In genomic region chr1:111270781-111271463, GRCh38 we compare ENCODE assay signal across 15 cellular contexts. TPM values are rescaled to one million over a fixed set of nuclear protein-coding genes. Genes with fewer than 3 reads are reported as not detected.
DNase-seq lines count a peak whose midpoint lies in the region; ATAC-seq, FAIRE-seq and TF ChIP-seq lines count a peak whose summit lies in the region.
"Had no signal": no experiment of that assay in that cellular context is flagged by ENCODE, and none has a peak within 500 bp of the region (broad histone marks: within the 10 kb centered on the region; RNA-seq: fewer than 3 reads in every experiment).

No MANE protein-coding gene starts in this region.

- WGBS in K562 (ENCODE audit: insufficient coverage, low coverage, missing lambda C conversion rate): 18% methylated on average over 40 of the region's 40 CpGs

- TF ChIP-seq CTCF in CD4-positive, alpha-beta T cell (IDR thresholded peaks at IDR 0.05): no peak
- TF ChIP-seq CTCF in GM12873 (IDR thresholded peaks at IDR 0.05; ENCODE audit: insufficient read depth, low read depth, low read length, missing control alignments): peak; percentile 6
- no peak for TF ChIP-seq CTCF in K562 (IDR thresholded peaks at IDR 0.05 in 2 of 3, conservative IDR thresholded peaks at IDR 0.05 in 1 of 3; ENCODE audit: insufficient read depth in 2 of 3, low read depth in 1 of 3, low read length in 3 of 3)
- TF ChIP-seq CTCF in uterus (IDR thresholded peaks at IDR 0.05): no peak
- TF ChIP-seq CTCF in osteoblast (IDR thresholded peaks at IDR 0.05; ENCODE audit: extremely low read depth, low read depth, low read length): no peak

- no peak overlapping the region for H2AFZ ChIP-seq in K562 (ENCODE audit: low read depth, low read length)
- no peak overlapping the region for H2AFZ ChIP-seq in osteoblast (ENCODE audit: low read length)

- no peaks in the 10 kb centered on the region for H3K9me3 Mint-ChIP-seq in CD4-positive, alpha-beta T cell
- H3K9me3 Mint-ChIP-seq in naive B cell: peaks cover under 1 to 6% (median 4%) of the 10 kb centered on the region in 7 donors

- H3K36me3 ChIP-seq in K562 (ENCODE audit: control insufficient read depth, insufficient read depth, low read length) (no peaks in the 10 kb centered on the region), uterus (no peaks in the 10 kb centered on the region), osteoblast (ENCODE audit: insufficient read depth, low read length) (no peaks in the 10 kb centered on the region)
- H3K36me3 ChIP-seq: adrenal gland; BLaER1 treated with 17β-estradiol and CSF1 and Interleukin-3, amounts not matched to agents 10 nM and 100 nM had no signal

- intact Hi-C loops in CD4-positive, alpha-beta T cell (cut with DNase I, micrococcal nuclease): loop anchor here in 1 of 2 experiments (5.0 kb wide), 1 partner anchor 39 kb away; no protein-coding TSS in a partner anchor
- intact Hi-C loops in K562 (cut with micrococcal nuclease): no loop called here
- intact Hi-C loops in uterus (cut with DNase I; ENCODE audit: low total_unique reads): no loop called here

- in situ Hi-C loops in K562 (cut with MboI): no loop called here

- no peak overlapping the region for H3K27ac ChIP-seq in CD4-positive, alpha-beta T cell (ENCODE audit: low read depth, low read length)
- H3K27ac ChIP-seq in K562 (ENCODE audit: extremely low read depth, low read depth, low read length): no peak overlapping the region
- no peak overlapping the region for H3K27ac ChIP-seq in uterus
- H3K27ac ChIP-seq in osteoblast (ENCODE audit: low read depth, low read length): no peak overlapping the region
- H3K27ac ChIP-seq: adrenal gland; BLaER1 treated with 17β-estradiol and CSF1 and Interleukin-3, amounts not matched to agents 10 nM and 100 nM had no signal

- H4K20me1 ChIP-seq in K562 (replicated peaks; ENCODE audit: control insufficient read depth, insufficient read depth, low read length): no peaks in the 10 kb centered on the region
- H4K20me1 ChIP-seq in osteoblast (ENCODE audit: insufficient read depth, low read length): no peaks in the 10 kb centered on the region
- H4K20me1 ChIP-seq: BLaER1 treated with 17β-estradiol and CSF1 and Interleukin-3, amounts not matched to agents 10 nM and 100 nM had no signal

- peaks cover 16% of the 10 kb centered on the region for H3K4me1 Mint-ChIP-seq in CD4-positive, alpha-beta T cell (ENCODE audit: low read depth)
- H3K4me1 Mint-ChIP-seq in naive B cell: peaks cover 16 to 20% (median 18%) of the 10 kb centered on the region in 3 donors

- DNase-seq in CD4-positive, alpha-beta T cell: no peak
- DNase-seq in K562 (ENCODE audit: extremely low read depth in 1 of 4, low spot score in 3 of 4): no peak
- no peak for DNase-seq in naive B cell
- DNase-seq in superior temporal gyrus (ENCODE audit: extremely low spot score): no peak
- DNase-seq in NCI-H2081 treated with DMSO at 0.1 percent for 48 hours (lab: John Stamatoyannopoulos, UW): no peak
- DNase-seq in uterus: no peak
- no peak for DNase-seq in osteoblast (ENCODE audit: insufficient read length, low spot score, missing footprints)
- DNase-seq: PC-3, T-helper 2 cell had no signal

- peaks cover 20% of the 10 kb centered on the region for H3K27me3 ChIP-seq in CD4-positive, alpha-beta T cell (ENCODE audit: control insufficient read depth, insufficient read depth, low read length)
- H3K27me3 ChIP-seq in K562 (ENCODE audit: control insufficient read depth in 2 of 2, insufficient read depth in 2 of 2, low read length in 2 of 2): peaks cover 17 to 21% of the 10 kb centered on the region in 2 experiments
- peaks cover 0 to 17% of the 10 kb centered on the region in 2 donors for H3K27me3 ChIP-seq in uterus
- peaks cover 26% of the 10 kb centered on the region for H3K27me3 ChIP-seq in osteoblast (ENCODE audit: insufficient read depth, low read length)
- H3K27me3 ChIP-seq: BLaER1 treated with 17β-estradiol and CSF1 and Interleukin-3, amounts not matched to agents 10 nM and 100 nM had no signal

- H3K4me3 ChIP-seq in K562 (no peak overlapping the region), uterus (no peak overlapping the region), osteoblast (ENCODE audit: insufficient read depth, low read length) (no peak overlapping the region)
- H3K4me3 ChIP-seq: adrenal gland; BLaER1 treated with 17β-estradiol and CSF1 and Interleukin-3, amounts not matched to agents 10 nM and 100 nM had no signal

- TF ChIP-seq EP300 in K562 (IDR thresholded peaks at IDR 0.05; ENCODE audit: low read length): no peak

- no peak for FAIRE-seq in K562 (lab: Jason Lieb, UNC)
- FAIRE-seq: G401.6, HTR-8/SVneo had no signal

- no TSS peak for BruUV-seq in K562 (replicated peaks; lab: Mats Ljungman, UMichigan)

- peak overlapping the region; percentile 72 for H3K4me3 Mint-ChIP-seq in CD4-positive, alpha-beta T cell
- H3K4me3 Mint-ChIP-seq in naive B cell: peak overlapping the region; percentile 70 to 89 (median 81)
- H3K4me3 Mint-ChIP-seq: dendritic cell treated with granulocyte-macrophage colony-stimulating factor and Interleukin-4, amounts not matched to agents 40 ng/mL and 50 ng/mL, for 4 days had no signal

- H3K4me1 ChIP-seq in K562 (replicated peaks in 1 of 2; ENCODE audit: control insufficient read depth in 2 of 2, insufficient read depth in 2 of 2, low read length in 2 of 2) (peaks cover 0 to 9% of the 10 kb centered on the region in 2 experiments; a peak in 2 of 5 replicates), uterus (no peaks in the 10 kb centered on the region), osteoblast (ENCODE audit: insufficient read depth, low read length) (peaks cover 14% of the 10 kb centered on the region)
- H3K4me1 ChIP-seq: adrenal gland; BLaER1 treated with 17β-estradiol and CSF1 and Interleukin-3, amounts not matched to agents 10 nM and 100 nM had no signal

- H3K9me1 ChIP-seq in K562 (ENCODE audit: control insufficient read depth, insufficient read depth, low read length): no peaks in the 10 kb centered on the region

- H3K9ac ChIP-seq in K562 (ENCODE audit: insufficient read depth in 1 of 2, low read depth in 2 of 2, low read length in 2 of 2): no peak overlapping the region
- H3K9ac ChIP-seq: BLaER1 treated with 17β-estradiol and CSF1 and Interleukin-3, amounts not matched to agents 10 nM and 100 nM had no signal

- TF ChIP-seq RAD21 in K562 (CRISPR knock-in tag; conservative IDR thresholded peaks at IDR 0.05 in 1 of 2, IDR thresholded peaks at IDR 0.05 in 1 of 2): no peak

- H3K79me2 ChIP-seq in K562 (ENCODE audit: control insufficient read depth, insufficient read depth, low read length) (no peaks in the 10 kb centered on the region), osteoblast (ENCODE audit: insufficient read depth, low read length) (no peaks in the 10 kb centered on the region)

- no peaks in the 10 kb centered on the region for H3K36me3 Mint-ChIP-seq in CD4-positive, alpha-beta T cell (ENCODE audit: low read depth)
- H3K36me3 Mint-ChIP-seq in naive B cell: peaks cover 8 to 16% of the 10 kb centered on the region in 2 donors

- CTCF ChIA-PET in CD4-positive, alpha-beta T cell (lab: Charles Lee): interaction anchor here (1.4 kb wide), 1 partner anchor 44 kb away, joined by 3 read pairs; no protein-coding TSS in a partner anchor
- CTCF ChIA-PET in K562 (lab: Yijun Ruan, JAX; ENCODE audit: low intra/inter-chr PET ratio): no interaction called here

- TF ChIP-seq POLR2A in K562 (conservative IDR thresholded peaks at IDR 0.05): no peak
- no peak for TF ChIP-seq POLR2A in uterus (IDR thresholded peaks at IDR 0.05)

- H3K4me2 ChIP-seq in K562 (ENCODE audit: insufficient read depth, low read length) (no peak overlapping the region), osteoblast (ENCODE audit: insufficient read depth, low read length) (no peak overlapping the region)
- H3K4me2 ChIP-seq: BLaER1 treated with 17β-estradiol and CSF1 and Interleukin-3, amounts not matched to agents 10 nM and 100 nM had no signal

- no peaks in the 10 kb centered on the region for H3K9me3 ChIP-seq in CD4-positive, alpha-beta T cell (ENCODE audit: control insufficient read depth, low read length)
- no peaks in the 10 kb centered on the region for H3K9me3 ChIP-seq in K562 (replicated peaks; ENCODE audit: control insufficient read depth, insufficient read depth, low read depth, low read length)
- H3K9me3 ChIP-seq in uterus: no peaks in the 10 kb centered on the region
- no peaks in the 10 kb centered on the region for H3K9me3 ChIP-seq in osteoblast (ENCODE audit: low read depth, low read length)
- H3K9me3 ChIP-seq: adrenal gland had no signal

- POLR2A ChIA-PET in CD4-positive, alpha-beta T cell (lab: Charles Lee): interaction anchor here (0.6 to 1.0 kb wide), 3 partner anchors 45 to 471 kb away, joined by 3 read pairs; no protein-coding TSS in a partner anchor
- POLR2A ChIA-PET in K562 (lab: Yijun Ruan, JAX): no interaction called here

- no peak overlapping the region for H3K27ac Mint-ChIP-seq in CD4-positive, alpha-beta T cell
- peak overlapping the region in 1 of 6 donors; percentile 15 for H3K27ac Mint-ChIP-seq in naive B cell
- H3K27ac Mint-ChIP-seq: dendritic cell treated with granulocyte-macrophage colony-stimulating factor and Interleukin-4, amounts not matched to agents 40 ng/mL and 50 ng/mL, for 4 days had no signal

- peaks cover 28% of the 10 kb centered on the region for H3K27me3 Mint-ChIP-seq in CD4-positive, alpha-beta T cell
- H3K27me3 Mint-ChIP-seq in naive B cell: peaks cover 20 to 73% (median 47%) of the 10 kb centered on the region in 3 donors

- no peak for ATAC-seq in CD4-positive, alpha-beta T cell (ENCODE audit: poor library complexity)
- ATAC-seq in K562 (peak; percentile 49; the same call in 2 of the 3 replicates), naive B cell (ENCODE audit: low read depth in 2 of 2) (peak; percentile 35 to 43)
- ATAC-seq: PC-3 had no signal

RNA-seq across cellular contexts. Expression of gene CHIA, which starts 19.7 kb away (rescaled TPM):
- total RNA-seq in CD4-positive, alpha-beta T cell: not detected
- total RNA-seq in K562 (2011; cell fraction: chromatin; rRNA removed; ENCODE audit: low replicate concordance): not detected in 2 replicates
- not detected in 2 replicates for total RNA-seq in K562 (2011; cell fraction: nucleolus; rRNA removed)
- not detected in 2 replicates for total RNA-seq in K562 (2011; cell fraction: nucleoplasm; rRNA removed)
- total RNA-seq in K562 (2014; rRNA removed): not detected in 2 replicates
- total RNA-seq in K562 (2014; rRNA removed; fragmentation: Illumina TruSeq; extraction: Trizol): not detected in 2 replicates
- total RNA-seq in K562 (2015; rRNA removed; fragmentation: Illumina TruSeq; extraction: Trizol): not detected in 2 replicates
- total RNA-seq in K562 (2021): not detected in 2 replicates
- not detected in 2 replicates for polyA plus RNA-seq in K562 (2011; rRNA removed)
- not detected in 2 replicates for polyA plus RNA-seq in K562 (2011; cell fraction: cytosol; rRNA removed)
- polyA plus RNA-seq in K562 (2011; cell fraction: nucleus; rRNA removed): not detected in 2 replicates
- polyA plus RNA-seq in K562 (2012): not detected in 2 replicates
- polyA plus RNA-seq in K562 (2014; fragmentation: Illumina TruSeq; extraction: Trizol): not detected in 2 replicates
- polyA plus RNA-seq in K562 (2014; fragmentation: Nextera tagmentation; extraction: Ambion mirVana): not detected
- polyA plus RNA-seq in K562 (2014; rRNA removed): not detected in 2 replicates
- not detected in 2 replicates for polyA minus RNA-seq in K562 (2011; rRNA and poly(A)+ RNA removed)
- polyA minus RNA-seq in K562 (2011; cell fraction: cytosol; rRNA and poly(A)+ RNA removed): not detected in 2 replicates
- polyA minus RNA-seq in K562 (2011; cell fraction: nucleus; rRNA and poly(A)+ RNA removed): not detected in 2 replicates
- not detected for polyA plus RNA-seq in naive B cell (ENCODE audit: low read depth in 6 of 6)
- under 1 TPM in 1 of 4 donors, not detected in 3; 0.14 TPM for total RNA-seq in uterus
- total RNA-seq in osteoblast: not detected in 2 replicates
- total RNA-seq: PC-3 had no signal

RNA-seq across cellular contexts. Expression of gene CHI3L2, which starts 43.4 kb away (rescaled TPM):
- total RNA-seq in CD4-positive, alpha-beta T cell: 10 to 100 TPM; 13.9 to 15.7 TPM
- total RNA-seq in K562 (2011; cell fraction: chromatin; rRNA removed; ENCODE audit: low replicate concordance): not detected in 2 replicates
- total RNA-seq in K562 (2011; cell fraction: nucleolus; rRNA removed): not detected in 2 replicates
- not detected in 2 replicates for total RNA-seq in K562 (2011; cell fraction: nucleoplasm; rRNA removed)
- total RNA-seq in K562 (2014; rRNA removed) (not detected in 2 replicates), K562 (2014; rRNA removed; fragmentation: Illumina TruSeq; extraction: Trizol) (not detected in 2 replicates), K562 (2015; rRNA removed; fragmentation: Illumina TruSeq; extraction: Trizol) (0.07 TPM in 1 of 2 replicates, not detected in the other), K562 (2021) (0.27 TPM in 1 of 2 replicates, not detected in the other), uterus (under 1 TPM in 2 of 4 donors, not detected in 2; 0.69 to 0.77 TPM), osteoblast (2.4 and 2.9 TPM in 2 replicates)
- polyA plus RNA-seq in K562 (2011; rRNA removed) (0.05 and 0.15 TPM in 2 replicates), K562 (2014; fragmentation: Illumina TruSeq; extraction: Trizol) (not detected in 2 replicates), K562 (2014; fragmentation: Nextera tagmentation; extraction: Ambion mirVana) (not detected), K562 (2014; rRNA removed) (0.22 TPM in 1 of 2 replicates, not detected in the other), naive B cell (ENCODE audit: low read depth in 6 of 6) (100 to 1,000 TPM in 4 of 6 donors, 10 to 100 TPM in 2; 42.6 to 239 (median 159) TPM)
- polyA plus RNA-seq in K562 (2011; cell fraction: cytosol; rRNA removed): 0.19 TPM in 1 of 2 replicates, not detected in the other
- polyA plus RNA-seq in K562 (2011; cell fraction: nucleus; rRNA removed): not detected in 2 replicates
- polyA plus RNA-seq in K562 (2012): 0.12 and 0.15 TPM in 2 replicates
- polyA minus RNA-seq in K562 (2011; rRNA and poly(A)+ RNA removed): not detected in 2 replicates
- not detected in 2 replicates for polyA minus RNA-seq in K562 (2011; cell fraction: cytosol; rRNA and poly(A)+ RNA removed)
- not detected in 2 replicates for polyA minus RNA-seq in K562 (2011; cell fraction: nucleus; rRNA and poly(A)+ RNA removed)
